11 cellular contexts compared by ENCODE assay signal in genomic region chr15:26838742-26839460, GRCh38. TPM values are rescaled to one million over a fixed set of nuclear protein-coding genes. Genes with fewer than 3 reads are reported as not detected.
A peak's percentile ranks its signal among the peaks of the same experiment; 100 is the strongest.
DNase-seq lines count a peak whose midpoint lies in the region; ATAC-seq and TF ChIP-seq lines count a peak whose summit lies in the region.
"Had no signal": no experiment of that assay in that cellular context is flagged by ENCODE, and none has a peak within 500 bp of the region (broad histone marks: within the 10 kb centered on the region; RNA-seq: fewer than 3 reads in every experiment).

No MANE protein-coding gene starts in this region.

- no peaks in the 10 kb centered on the region for H3K79me2 ChIP-seq in neural progenitor cell (ENCODE audit: low read depth)

- peak overlapping the region; percentile 64 for H2AFZ ChIP-seq in neural progenitor cell (replicated peaks)

- peaks cover 21% of the 10 kb centered on the region for H3K9me3 Mint-ChIP-seq in neural progenitor cell
- H3K9me3 Mint-ChIP-seq in effector memory CD8-positive, alpha-beta T cell: peaks cover 14 to 19% of the 10 kb centered on the region in 2 donors

- no peaks in the 10 kb centered on the region for H3K4me1 Mint-ChIP-seq in neural progenitor cell
- H3K4me1 Mint-ChIP-seq in effector memory CD8-positive, alpha-beta T cell (ENCODE audit: low read depth in 2 of 2): no peaks in the 10 kb centered on the region

- TF ChIP-seq CTCF in astrocyte of the spinal cord (IDR thresholded peaks at IDR 0.05; ENCODE audit: low read depth, low read length) (peak; percentile 30), neural progenitor cell (IDR thresholded peaks at IDR 0.05) (peak; percentile 60), ascending aorta (IDR thresholded peaks at IDR 0.05) (no peak)

- H3K27me3 Mint-ChIP-seq in neural progenitor cell (ENCODE audit: insufficient read depth, low read depth): peaks cover 2% of the 10 kb centered on the region
- peaks cover 0 to 8% of the 10 kb centered on the region in 2 donors for H3K27me3 Mint-ChIP-seq in effector memory CD8-positive, alpha-beta T cell

- no peak for ATAC-seq in effector memory CD8-positive, alpha-beta T cell (replicated peaks)
- no peak for ATAC-seq in GM18511 (IDR thresholded peaks at IDR 0.05; ENCODE audit: unreplicated experiment)

- 0 out of 2 replicates have a peak, but pooled peaks cover 3% of the 10 kb centered on the region for H3K9me3 ChIP-seq in HUES64 (ENCODE audit: insufficient read depth, low read depth, low read length)
- peaks cover 3% of the 10 kb centered on the region for H3K9me3 ChIP-seq in neural progenitor cell (ENCODE audit: low read depth)
- H3K9me3 ChIP-seq in ascending aorta: no peaks in the 10 kb centered on the region

- no peak overlapping the region for H3K4me2 ChIP-seq in neural progenitor cell
- H3K4me2 ChIP-seq: BLaER1 had no signal

- H3K36me3 ChIP-seq in HUES64 (ENCODE audit: insufficient read depth, low read length) (no peaks in the 10 kb centered on the region), neural progenitor cell (no peaks in the 10 kb centered on the region), ascending aorta (no peaks in the 10 kb centered on the region)
- H3K36me3 ChIP-seq: BLaER1 had no signal

- no peak overlapping the region for H3K27ac Mint-ChIP-seq in neural progenitor cell
- no peak overlapping the region for H3K27ac Mint-ChIP-seq in effector memory CD8-positive, alpha-beta T cell

- H3K27me3 ChIP-seq in HUES64 (ENCODE audit: insufficient read depth, low read length) (no peaks in the 10 kb centered on the region), neural progenitor cell (no peaks in the 10 kb centered on the region), ascending aorta (no peaks in the 10 kb centered on the region)

- H3K36me3 Mint-ChIP-seq in neural progenitor cell: no peaks in the 10 kb centered on the region
- no peaks in the 10 kb centered on the region for H3K36me3 Mint-ChIP-seq in effector memory CD8-positive, alpha-beta T cell (ENCODE audit: insufficient read depth)

- 39% methylated on average over 26 of the region's 26 CpGs for WGBS in HUES64

- DNase-seq in NCI-H2227 (lab: John Stamatoyannopoulos, UW; ENCODE audit: unreplicated experiment): peak; percentile 50
- DNase-seq in NCI-H2227 treated with DMSO at 0.1 percent for 48 hours (lab: John Stamatoyannopoulos, UW): no peak
- DNase-seq in astrocyte of the spinal cord (ENCODE audit: low read depth, low spot score): no peak
- peak; percentile 29 for DNase-seq in neural progenitor cell (ENCODE audit: low spot score)
- DNase-seq in effector memory CD8-positive, alpha-beta T cell: no peak
- no peak for DNase-seq in ascending aorta (ENCODE audit: low spot score in 2 of 2)
- DNase-seq: anterior cingulate cortex, SIG-M5 had no signal

- H4K20me1 ChIP-seq in neural progenitor cell (ENCODE audit: low read depth): no peaks in the 10 kb centered on the region
- H4K20me1 ChIP-seq: BLaER1 had no signal

- H3K4me3 Mint-ChIP-seq in neural progenitor cell: no peak overlapping the region
- no peak overlapping the region for H3K4me3 Mint-ChIP-seq in effector memory CD8-positive, alpha-beta T cell

- H3K9ac ChIP-seq in HUES64 (ENCODE audit: low read depth, low read length) (no peak overlapping the region), neural progenitor cell (no peak overlapping the region)
- H3K9ac ChIP-seq: BLaER1 had no signal

- H3K4me3 ChIP-seq in HUES64 (ENCODE audit: low read length) (peak overlapping the region; percentile 52), astrocyte of the spinal cord (ENCODE audit: low read depth, low read length) (no peak overlapping the region), neural progenitor cell (no peak overlapping the region), ascending aorta (no peak overlapping the region)
- H3K4me3 ChIP-seq: BLaER1 had no signal

- intact Hi-C loops in ascending aorta (cut with DNase I): no loop called here

- no peaks in the 10 kb centered on the region for H3F3A ChIP-seq in neural progenitor cell (ENCODE audit: low read depth)

- in situ Hi-C loops in astrocyte of the spinal cord (cut with HindIII; ENCODE audit: low sequenced_read_pairs): no loop called here

- H3K27ac ChIP-seq in HUES64 (ENCODE audit: low read depth, low read length) (no peak overlapping the region), neural progenitor cell (no peak overlapping the region), ascending aorta (no peak overlapping the region)
- H3K27ac ChIP-seq: BLaER1 had no signal

- H3K4me1 ChIP-seq in HUES64 (ENCODE audit: insufficient read depth, low read length) (peaks cover 22% of the 10 kb centered on the region), neural progenitor cell (no peaks in the 10 kb centered on the region), ascending aorta (no peaks in the 10 kb centered on the region)

RNA-seq across cellular contexts. Expression of gene GABRA5, which starts 28.0 kb away (rescaled TPM):
- polyA plus RNA-seq in HUES64 (2013, experiment 1 of 2): 7.3 TPM
- polyA plus RNA-seq in HUES64 (2013, experiment 2 of 2): 8.8 TPM
- 3.0 and 4.4 TPM in 2 replicates for total RNA-seq in neural progenitor cell (ENCODE audit: low replicate concordance)
- not detected for total RNA-seq in ascending aorta

Comparison
In these comparisons a context has a peak if more than half of its experiments do, and no peak if none do; other contexts are left out.
1. DNase-seq: peak in NCI-H2227 (single experiment) and neural progenitor cell (single experiment); none in NCI-H2227 treated with DMSO at 0.1 percent for 48 hours (single experiment), astrocyte of the spinal cord (single experiment), effector memory CD8-positive, alpha-beta T cell (0 of 3) and ascending aorta (0 of 2).
2. CTCF ChIP-seq: peak in astrocyte of the spinal cord (single experiment) and neural progenitor cell (single experiment); none in ascending aorta (0 of 3).